In the genomic region with DNA sequence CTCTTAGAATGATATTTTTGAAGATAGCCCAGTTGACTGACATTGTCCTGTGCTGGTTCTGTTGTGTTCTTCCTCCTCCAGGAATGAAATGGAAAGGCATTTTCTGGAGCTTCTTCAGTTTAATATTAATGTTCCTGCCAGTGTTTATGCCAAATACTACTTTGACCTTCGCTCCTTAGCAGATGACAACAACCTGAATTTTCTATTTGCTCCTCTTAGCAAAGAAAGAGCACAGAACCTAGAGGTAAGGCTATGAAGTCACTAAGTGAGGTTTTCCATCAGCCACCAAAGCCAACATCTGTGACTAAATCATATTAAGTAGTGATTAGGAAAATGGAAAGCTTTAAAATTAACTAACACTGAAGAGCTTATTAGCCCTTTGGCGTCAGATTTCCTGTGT, we compare ENCODE assay signal across 15 cellular contexts. TPM values are rescaled to one million over a fixed set of nuclear protein-coding genes. Genes with fewer than 3 reads are reported as not detected.
DNase-seq lines count a peak whose midpoint lies in the region; ATAC-seq and TF ChIP-seq lines count a peak whose summit lies in the region.
"Had no signal": no experiment of that assay in that cellular context is flagged by ENCODE, and none has a peak within 500 bp of the region (broad histone marks: within the 10 kb centered on the region; RNA-seq: fewer than 3 reads in every experiment).

No MANE protein-coding gene starts in this region.

- TF ChIP-seq RAD21 in liver (IDR thresholded peaks at IDR 0.05) = peak; percentile 11 to 19

- no peak for ATAC-seq in stimulated activated memory B cell treated with anti-CD40 and anti-IgM and Interleukin-4, amounts not matched to agents 10 μg/mL and 1 μg/mL and 100 μg/mL, for 72 hours
- ATAC-seq: HCT116 had no signal

- no peak overlapping the region for H3K27ac Mint-ChIP-seq in stimulated activated memory B cell treated with anti-CD40 and anti-IgM and Interleukin-4, amounts not matched to agents 10 μg/mL and 1 μg/mL and 100 μg/mL, for 72 hours
- H3K27ac Mint-ChIP-seq: CD4-positive, alpha-beta memory T cell had no signal

- no peaks in the 10 kb centered on the region for H3K9me3 ChIP-seq in liver (ENCODE audit: control insufficient read depth in 4 of 4, low read length in 3 of 4)
- H3K9me3 ChIP-seq: BE2C had no signal

- H3K36me3 Mint-ChIP-seq in stimulated activated memory B cell treated with anti-CD40 and anti-IgM and Interleukin-4, amounts not matched to agents 10 μg/mL and 1 μg/mL and 100 μg/mL, for 72 hours = peaks cover 26% of the 10 kb centered on the region

- peaks cover 1 to 33% (median 16%) of the 10 kb centered on the region in 4 donors for H3K4me1 ChIP-seq in liver (ENCODE audit: control insufficient read depth in 4 of 4, insufficient read depth in 4 of 4, low read length in 3 of 4)

- WGBS in liver = 38% methylated on average over 2 of the region's 2 CpGs

- TF ChIP-seq CTCF in dorsolateral prefrontal cortex (IDR thresholded peaks at IDR 0.05 in 54 of 56, conservative IDR thresholded peaks at IDR 0.05 in 2 of 56; ENCODE audit: low read depth in 1 of 56, partially characterized antibody in 56 of 56) = no peak
- TF ChIP-seq CTCF in liver (IDR thresholded peaks at IDR 0.05; ENCODE audit: low read depth, low read length, missing input control) = no peak

- intact Hi-C loops in dorsolateral prefrontal cortex (cut with DNase I) = no loop called here

- H3K4me3 Mint-ChIP-seq in stimulated activated memory B cell treated with anti-CD40 and anti-IgM and Interleukin-4, amounts not matched to agents 10 μg/mL and 1 μg/mL and 100 μg/mL, for 72 hours = no peak overlapping the region
- H3K4me3 Mint-ChIP-seq: CD4-positive, alpha-beta memory T cell had no signal

- peaks cover 0 to 22% (median 3%) of the 10 kb centered on the region in 4 donors for H3K36me3 ChIP-seq in liver (ENCODE audit: control insufficient read depth in 4 of 4, insufficient read depth in 3 of 4, low read depth in 1 of 4, low read length in 3 of 4)
- H3K36me3 ChIP-seq: BE2C had no signal

- H3K27me3 Mint-ChIP-seq in stimulated activated memory B cell treated with anti-CD40 and anti-IgM and Interleukin-4, amounts not matched to agents 10 μg/mL and 1 μg/mL and 100 μg/mL, for 72 hours = no peaks in the 10 kb centered on the region
- H3K27me3 Mint-ChIP-seq: CD4-positive, alpha-beta memory T cell had no signal

- no peak overlapping the region for H3K9ac ChIP-seq in liver (ENCODE audit: low read depth in 1 of 2, low read length in 2 of 2)
- H3K9ac ChIP-seq: GM23248 had no signal

- H3K4me3 ChIP-seq in dorsolateral prefrontal cortex = peak overlapping the region in 1 of 59 donors; percentile 5
- no peak overlapping the region for H3K4me3 ChIP-seq in liver (ENCODE audit: low read depth in 1 of 3, low read length in 3 of 3)
- H3K4me3 ChIP-seq: GM23248 had no signal

- DNase-seq in D341Med (ENCODE audit: low spot score) = peak; percentile 36
- no peak for DNase-seq in dorsolateral prefrontal cortex
- no peak for DNase-seq in EL
- DNase-seq in hippocampal formation (lab: John Stamatoyannopoulos, UW) = no peak
- no peak for DNase-seq in AML-193 (lab: John Stamatoyannopoulos, UW)
- DNase-seq: BE2C; CD4-positive, alpha-beta memory T cell; GM23248; IMR-90; KBM-7 had no signal

- H3K9me3 Mint-ChIP-seq in stimulated activated memory B cell treated with anti-CD40 and anti-IgM and Interleukin-4, amounts not matched to agents 10 μg/mL and 1 μg/mL and 100 μg/mL, for 72 hours = no peaks in the 10 kb centered on the region
- H3K9me3 Mint-ChIP-seq: CD4-positive, alpha-beta memory T cell had no signal

- H3K27ac ChIP-seq in dorsolateral prefrontal cortex (peak overlapping the region in 47 of 59 donors; percentile 0 to 77 (median 43)), liver (ENCODE audit: low read depth in 1 of 2, low read length in 2 of 2) (peak overlapping the region; percentile 21 to 69)
- H3K27ac ChIP-seq: C4-2B, GM23248, HL-60 had no signal

- no peaks in the 10 kb centered on the region for H3K4me1 Mint-ChIP-seq in stimulated activated memory B cell treated with anti-CD40 and anti-IgM and Interleukin-4, amounts not matched to agents 10 μg/mL and 1 μg/mL and 100 μg/mL, for 72 hours
- H3K4me1 Mint-ChIP-seq: CD4-positive, alpha-beta memory T cell had no signal

- H3K27me3 ChIP-seq in dorsolateral prefrontal cortex = no peaks in the 10 kb centered on the region
- no peaks in the 10 kb centered on the region for H3K27me3 ChIP-seq in liver (ENCODE audit: control insufficient read depth in 4 of 4, insufficient read depth in 4 of 4, low read length in 3 of 4)
- H3K27me3 ChIP-seq: BE2C had no signal

TF ChIP-seq in liver, 16 proteins besides CTCF, POLR2A, EP300 and RAD21:
- peak in 1 of 2 donors; percentile 5 for TF ChIP-seq RXRA (IDR thresholded peaks at IDR 0.05)
- no peak for TF ChIP-seq GABPA (IDR thresholded peaks at IDR 0.05 in 1 of 2, conservative IDR thresholded peaks at IDR 0.05 in 1 of 2)
- no peak for TF ChIP-seq NR2F2 (IDR thresholded peaks at IDR 0.05)
- TF ChIP-seq, protein P1, sequence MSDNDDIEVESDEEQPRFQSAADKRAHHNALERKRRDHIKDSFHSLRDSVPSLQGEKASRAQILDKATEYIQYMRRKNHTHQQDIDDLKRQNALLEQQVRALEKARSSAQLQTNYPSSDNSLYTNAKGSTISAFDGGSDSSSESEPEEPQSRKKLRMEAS (IDR thresholded peaks at IDR 0.05) = no peak
- TF ChIP-seq, protein P2, sequence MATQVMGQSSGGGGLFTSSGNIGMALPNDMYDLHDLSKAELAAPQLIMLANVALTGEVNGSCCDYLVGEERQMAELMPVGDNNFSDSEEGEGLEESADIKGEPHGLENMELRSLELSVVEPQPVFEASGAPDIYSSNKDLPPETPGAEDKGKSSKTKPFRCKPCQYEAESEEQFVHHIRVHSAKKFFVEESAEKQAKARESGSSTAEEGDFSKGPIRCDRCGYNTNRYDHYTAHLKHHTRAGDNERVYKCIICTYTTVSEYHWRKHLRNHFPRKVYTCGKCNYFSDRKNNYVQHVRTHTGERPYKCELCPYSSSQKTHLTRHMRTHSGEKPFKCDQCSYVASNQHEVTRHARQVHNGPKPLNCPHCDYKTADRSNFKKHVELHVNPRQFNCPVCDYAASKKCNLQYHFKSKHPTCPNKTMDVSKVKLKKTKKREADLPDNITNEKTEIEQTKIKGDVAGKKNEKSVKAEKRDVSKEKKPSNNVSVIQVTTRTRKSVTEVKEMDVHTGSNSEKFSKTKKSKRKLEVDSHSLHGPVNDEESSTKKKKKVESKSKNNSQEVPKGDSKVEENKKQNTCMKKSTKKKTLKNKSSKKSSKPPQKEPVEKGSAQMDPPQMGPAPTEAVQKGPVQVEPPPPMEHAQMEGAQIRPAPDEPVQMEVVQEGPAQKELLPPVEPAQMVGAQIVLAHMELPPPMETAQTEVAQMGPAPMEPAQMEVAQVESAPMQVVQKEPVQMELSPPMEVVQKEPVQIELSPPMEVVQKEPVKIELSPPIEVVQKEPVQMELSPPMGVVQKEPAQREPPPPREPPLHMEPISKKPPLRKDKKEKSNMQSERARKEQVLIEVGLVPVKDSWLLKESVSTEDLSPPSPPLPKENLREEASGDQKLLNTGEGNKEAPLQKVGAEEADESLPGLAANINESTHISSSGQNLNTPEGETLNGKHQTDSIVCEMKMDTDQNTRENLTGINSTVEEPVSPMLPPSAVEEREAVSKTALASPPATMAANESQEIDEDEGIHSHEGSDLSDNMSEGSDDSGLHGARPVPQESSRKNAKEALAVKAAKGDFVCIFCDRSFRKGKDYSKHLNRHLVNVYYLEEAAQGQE (IDR thresholded peaks at IDR 0.05) = no peak
- TF ChIP-seq, protein P3, sequence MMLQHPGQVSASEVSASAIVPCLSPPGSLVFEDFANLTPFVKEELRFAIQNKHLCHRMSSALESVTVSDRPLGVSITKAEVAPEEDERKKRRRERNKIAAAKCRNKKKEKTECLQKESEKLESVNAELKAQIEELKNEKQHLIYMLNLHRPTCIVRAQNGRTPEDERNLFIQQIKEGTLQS (IDR thresholded peaks at IDR 0.05) = no peak
- TF ChIP-seq HNF4A (conservative IDR thresholded peaks at IDR 0.05) = peak; percentile 56 to 70
- TF ChIP-seq JUND (IDR thresholded peaks at IDR 0.05) = peak in 1 of 2 donors; percentile 24
- no peak for TF ChIP-seq TAF1 (conservative IDR thresholded peaks at IDR 0.05)
- TF ChIP-seq SP1 (IDR thresholded peaks at IDR 0.05) = peak; percentile 18

RNA-seq across cellular contexts. Expression of a gene that starts 18.8 kb away (rescaled TPM):
- total RNA-seq in dorsolateral prefrontal cortex = 10 to 100 TPM in 10 of 120 experiments, 1 to 10 TPM in 110; 2.1 to 17.5 (median 5.0) TPM
- 10 to 100 TPM; 31.0 to 31.1 TPM for total RNA-seq in liver
- polyA plus RNA-seq in liver = 10 to 100 TPM; 14.7 to 23.1 TPM

RNA-seq across cellular contexts. Expression of a gene that starts 39.4 kb away (rescaled TPM):
- total RNA-seq in dorsolateral prefrontal cortex (10 to 100 TPM in 119 of 120 experiments, 1 to 10 TPM in 1; 9.6 to 27.4 (median 16.3) TPM), liver (1 to 10 TPM; 7.6 to 8.8 TPM)
- 1 to 10 TPM; 5.8 to 9.3 TPM for polyA plus RNA-seq in liver
